ENCODE assay signal across 8 cellular contexts in the genomic region with DNA sequence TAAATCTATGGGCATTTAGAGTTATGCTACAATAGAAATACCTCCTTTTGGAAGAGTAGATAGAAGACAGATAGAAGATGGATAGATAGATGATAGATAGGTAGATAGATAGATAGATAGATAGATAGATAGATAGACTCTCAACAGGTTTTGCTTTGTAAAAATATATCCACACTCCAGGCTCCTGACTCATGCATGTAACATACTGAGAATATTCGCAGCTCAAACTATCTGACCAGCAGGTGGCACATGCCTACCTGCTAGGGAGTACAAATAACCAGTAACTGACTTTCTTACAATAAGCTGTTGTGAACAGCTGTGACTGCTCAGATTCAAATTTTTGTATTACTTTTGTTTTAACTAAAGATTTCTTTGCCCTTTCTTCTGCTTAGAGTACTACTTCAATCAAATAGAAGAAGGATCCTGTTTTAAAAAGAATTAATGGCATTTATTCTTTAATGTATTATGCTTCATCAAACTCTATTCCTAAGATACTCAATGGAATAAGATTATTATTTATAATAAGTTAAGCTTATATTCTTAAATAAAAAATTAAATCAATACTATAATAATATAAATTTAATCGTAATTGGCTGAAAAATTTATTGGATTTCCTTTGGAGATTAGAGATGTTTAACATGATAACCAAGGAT. TPM values are rescaled to one million over a fixed set of nuclear protein-coding genes. Genes with fewer than 3 reads are reported as not detected.
DNase-seq lines count a peak whose midpoint lies in the region; ATAC-seq and TF ChIP-seq lines count a peak whose summit lies in the region.

No MANE protein-coding gene starts in this region.

- no peak overlapping the region for H3K4me2 ChIP-seq in OCI-LY3 (ENCODE audit: low read length)

- H3K9ac ChIP-seq in OCI-LY3 (ENCODE audit: low read length): no peak overlapping the region

- no peaks in the 10 kb centered on the region for H4K20me1 ChIP-seq in OCI-LY3 (ENCODE audit: insufficient read depth, low read length)

- H3K36me3 Mint-ChIP-seq in brain: no peaks in the 10 kb centered on the region

- no peaks in the 10 kb centered on the region for H3K36me3 ChIP-seq in OCI-LY3 (replicated peaks; ENCODE audit: low read depth, low read length)
- no peaks in the 10 kb centered on the region for H3K36me3 ChIP-seq in left lung

- no peaks in the 10 kb centered on the region for H3K9me3 ChIP-seq in OCI-LY3 (ENCODE audit: insufficient read depth, low read length)
- H3K9me3 ChIP-seq in left lung: no peaks in the 10 kb centered on the region

- no peaks in the 10 kb centered on the region for H3K4me1 Mint-ChIP-seq in brain

- ATAC-seq in GM19397 (IDR thresholded peaks at IDR 0.05; ENCODE audit: unreplicated experiment) (peak; percentile 99), HG03457 (IDR thresholded peaks at IDR 0.05; ENCODE audit: unreplicated experiment) (peak; percentile 88), left lung (peak; percentile 91)

- no peak overlapping the region for H3K27ac ChIP-seq in OCI-LY3 (ENCODE audit: low read length)
- no peak overlapping the region for H3K27ac ChIP-seq in left lung

- no peaks in the 10 kb centered on the region for H3K27me3 ChIP-seq in OCI-LY3 (ENCODE audit: low read depth, low read length)
- H3K27me3 ChIP-seq in left lung: no peaks in the 10 kb centered on the region

- H3K79me2 ChIP-seq in OCI-LY3 (ENCODE audit: low read length): no peaks in the 10 kb centered on the region

- intact Hi-C loops in left lung (cut with DNase I): no loop called here

- peak; percentile 91 for DNase-seq in DMS53 treated with DMSO at 0.1 percent for 48 hours (lab: John Stamatoyannopoulos, UW; ENCODE audit: unreplicated experiment)
- peak in 1 of 2 donors; percentile 39 for DNase-seq in left lung
- no peak for DNase-seq in T-helper 9 cell
- DNase-seq in cerebellum (ENCODE audit: low spot score): no peak

- H3K4me3 ChIP-seq in OCI-LY3 (ENCODE audit: low read length) (no peak overlapping the region), left lung (no peak overlapping the region)

- H3K27me3 Mint-ChIP-seq in brain: no peaks in the 10 kb centered on the region

- TF ChIP-seq CTCF in OCI-LY3 (IDR thresholded peaks at IDR 0.05; ENCODE audit: low read depth, low read length) (peak; percentile 65), brain (conservative IDR thresholded peaks at IDR 0.05) (peak; percentile 65 to 75), left lung (IDR thresholded peaks at IDR 0.05) (peak; percentile 41 to 47)

- H3K27ac Mint-ChIP-seq in brain: no peak overlapping the region

- peaks cover 0 to 3% (median 0%) of the 10 kb centered on the region in 5 experiments for H3K9me3 Mint-ChIP-seq in brain

- H2AFZ ChIP-seq in OCI-LY3 (ENCODE audit: low read depth, low read length): no peak overlapping the region

- H3K4me3 Mint-ChIP-seq in brain: no peak overlapping the region

- H3K4me1 ChIP-seq in OCI-LY3 (ENCODE audit: low read length) (no peaks in the 10 kb centered on the region), left lung (no peaks in the 10 kb centered on the region)

RNA-seq across cellular contexts. Expression of gene CPNE8, which starts 15.8 kb away (rescaled TPM):
- 0.63 TPM for polyA plus RNA-seq in brain (ENCODE audit: insufficient read depth, low read depth, low replicate concordance)
- total RNA-seq in left lung (10 to 100 TPM; 18.0 to 25.8 TPM), cerebellum (36.2 TPM)
